Comparison of ENCODE assay signal across 9 cellular contexts in the genomic region with DNA sequence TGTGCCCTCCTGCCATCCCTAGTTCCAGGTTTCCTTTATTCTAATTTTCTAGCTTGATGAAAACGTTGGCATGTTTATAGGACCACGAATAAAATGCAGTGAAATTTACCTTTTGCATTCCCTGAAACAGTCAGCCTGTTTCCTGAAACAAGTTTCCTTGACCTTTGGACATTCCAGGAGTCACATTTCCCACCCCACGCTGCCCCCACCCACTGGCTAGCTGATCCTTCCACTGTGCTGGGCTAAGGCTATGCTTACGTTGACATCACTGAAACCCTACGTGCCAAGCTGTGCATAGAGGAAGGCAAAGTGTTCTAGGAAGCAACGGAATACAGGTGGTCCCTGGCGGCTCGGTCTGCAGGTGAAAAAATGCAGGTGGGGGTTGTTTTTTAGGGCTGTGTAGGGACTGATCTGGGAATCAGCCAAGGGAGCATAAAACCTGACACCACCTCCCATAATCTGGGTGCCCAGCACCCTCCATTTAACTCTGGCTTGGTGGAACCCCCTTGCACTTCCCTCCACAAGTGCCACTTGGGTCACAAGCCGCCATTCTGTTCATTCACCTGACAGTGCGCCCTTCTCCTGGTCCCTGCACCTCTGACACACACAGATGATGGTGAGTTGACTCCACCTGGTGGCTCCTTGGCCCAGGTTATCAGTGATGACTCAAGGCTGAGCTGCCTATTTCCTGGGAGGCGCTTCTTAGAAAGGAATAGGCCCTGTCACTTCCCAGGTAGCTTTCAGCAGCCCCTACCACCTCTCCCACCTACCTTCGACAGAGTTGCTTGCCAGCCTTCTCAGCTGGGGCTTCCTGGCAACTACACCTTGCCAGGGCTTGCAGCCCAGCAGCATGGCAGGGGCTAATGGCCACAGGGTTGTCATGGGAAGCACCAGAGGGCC.
A peak's percentile ranks its signal among the peaks of the same experiment; 100 is the strongest.
DNase-seq lines count a peak whose midpoint lies in the region; ATAC-seq and TF ChIP-seq lines count a peak whose summit lies in the region.
"Had no signal": no experiment of that assay in that cellular context is flagged by ENCODE, and none has a peak within 500 bp of the region (broad histone marks: within the 10 kb centered on the region; RNA-seq: fewer than 3 reads in every experiment).

No MANE protein-coding gene starts in this region.

- H3K27me3 Mint-ChIP-seq in activated CD8-positive, alpha-beta memory T cell treated with anti-CD3 and anti-CD28 coated beads, Interleukin-2, amount 10 ng/mL, durations not matched to agents 7 days and 5 days = no peaks in the 10 kb centered on the region
- H3K27me3 Mint-ChIP-seq: activated naive CD8-positive, alpha-beta T cell had no signal

- CTCF ChIA-PET in activated CD8-positive, alpha-beta memory T cell treated with anti-CD3 and anti-CD28 coated beads, Interleukin-2, amount 10 ng/mL, durations not matched to agents 7 days and 5 days (lab: Charles Lee) = interaction anchor here (0.7 to 1.4 kb wide), 5 partner anchors 92 to 295 kb away, joined by 3 to 5 read pairs (median 3); no protein-coding TSS in a partner anchor
- CTCF ChIA-PET in SK-N-SH (lab: Yijun Ruan, JAX) = interaction anchor here (0.7 to 1.3 kb wide), 4 partner anchors 9 to 170 kb away, joined by 3 to 4 read pairs (median 4); no protein-coding TSS in a partner anchor

- H3K79me2 ChIP-seq in SK-N-SH (ENCODE audit: insufficient read depth) = no peaks in the 10 kb centered on the region

- no peak overlapping the region for H3K27ac Mint-ChIP-seq in activated CD8-positive, alpha-beta memory T cell treated with anti-CD3 and anti-CD28 coated beads, Interleukin-2, amount 10 ng/mL, durations not matched to agents 7 days and 5 days
- H3K27ac Mint-ChIP-seq: activated naive CD8-positive, alpha-beta T cell had no signal

- no peak overlapping the region for H3K4me3 Mint-ChIP-seq in activated CD8-positive, alpha-beta memory T cell treated with anti-CD3 and anti-CD28 coated beads, Interleukin-2, amount 10 ng/mL, durations not matched to agents 7 days and 5 days
- H3K4me3 Mint-ChIP-seq: activated naive CD8-positive, alpha-beta T cell had no signal

- H3K4me1 Mint-ChIP-seq in activated CD8-positive, alpha-beta memory T cell treated with anti-CD3 and anti-CD28 coated beads, Interleukin-2, amount 10 ng/mL, durations not matched to agents 7 days and 5 days = peaks cover 6% of the 10 kb centered on the region

- 51% methylated on average over 11 of the region's 12 CpGs for WGBS in SK-N-SH (ENCODE audit: low lambda C conversion rate)

- no peak for TF ChIP-seq EP300 in SK-N-SH (IDR thresholded peaks at IDR 0.05; ENCODE audit: borderline replicate concordance in 1 of 2, low read depth in 1 of 2, low read length in 1 of 2)

- POLR2A ChIA-PET in SK-N-SH (lab: Yijun Ruan, JAX) = no interaction called here

- H3K9me2 ChIP-seq in SK-N-SH = no peaks in the 10 kb centered on the region

- no peaks in the 10 kb centered on the region for H3K36me3 ChIP-seq in SK-N-SH (replicated peaks in 1 of 2; ENCODE audit: control insufficient read depth in 1 of 2, insufficient read depth in 2 of 2, low read length in 1 of 2)

- H3K4me3 ChIP-seq in SK-N-SH (ENCODE audit: low read depth in 2 of 2, low read length in 1 of 2) = no peak overlapping the region

- no peak overlapping the region for H3K4me2 ChIP-seq in SK-N-SH

- peak; percentile 28 for TF ChIP-seq CTCF in SK-N-SH (IDR thresholded peaks at IDR 0.05)

- peaks cover 3% of the 10 kb centered on the region for H3K9me3 Mint-ChIP-seq in activated CD8-positive, alpha-beta memory T cell treated with anti-CD3 and anti-CD28 coated beads, Interleukin-2, amount 10 ng/mL, durations not matched to agents 7 days and 5 days (ENCODE audit: low read depth)

- no peak overlapping the region for H3K9ac ChIP-seq in SK-N-SH

- TF ChIP-seq RAD21 in SK-N-SH (IDR thresholded peaks at IDR 0.05; ENCODE audit: low read length) = peak; percentile 61

- H3K9me3 ChIP-seq in SK-N-SH = no peaks in the 10 kb centered on the region

- H3K27me3 ChIP-seq in SK-N-SH (ENCODE audit: insufficient read depth) = no peaks in the 10 kb centered on the region

- H3K27ac ChIP-seq in SK-N-SH (ENCODE audit: low read depth in 2 of 2, low read length in 1 of 2) = no peak overlapping the region

- no peaks in the 10 kb centered on the region for H3F3A ChIP-seq in SK-N-SH (replicated peaks; ENCODE audit: insufficient read depth)

- DNase-seq in activated CD8-positive, alpha-beta memory T cell treated with anti-CD3 and anti-CD28 coated beads, Interleukin-2, amount 10 ng/mL, durations not matched to agents 7 days and 5 days = peak; percentile 57
- DNase-seq in activated CD8-positive, alpha-beta memory T cell treated with anti-CD3 and anti-CD28 coated beads for 24 hours = no peak
- no peak for DNase-seq in SK-N-SH
- DNase-seq in iPS-NIHi7 (ENCODE audit: extremely low spot score) = peak; percentile 85
- DNase-seq in middle frontal gyrus (ENCODE audit: extremely low spot score, low spot score) = no peak

- H3K4me1 ChIP-seq in SK-N-SH (ENCODE audit: control insufficient read depth in 1 of 2, insufficient read depth in 2 of 2, low read depth in 1 of 2, low read length in 1 of 2) = peaks cover 0 to 5% of the 10 kb centered on the region in 2 experiments; a peak in 1 of 4 replicates

- peak; percentile 72 for ATAC-seq in activated CD8-positive, alpha-beta memory T cell treated with anti-CD3 and anti-CD28 coated beads, Interleukin-2, amount 10 ng/mL, durations not matched to agents 7 days and 5 days
- peak; percentile 42 for ATAC-seq in HG03060 (IDR thresholded peaks at IDR 0.05; ENCODE audit: low read depth, unreplicated experiment)
- no peak for ATAC-seq in HG02970 (IDR thresholded peaks at IDR 0.05; ENCODE audit: low FRiP score, unreplicated experiment)
- no peak for ATAC-seq in HG03378 (IDR thresholded peaks at IDR 0.05; ENCODE audit: unreplicated experiment)

- no peak overlapping the region for H2AFZ ChIP-seq in SK-N-SH (ENCODE audit: low read depth)

- H3K36me3 Mint-ChIP-seq in activated CD8-positive, alpha-beta memory T cell treated with anti-CD3 and anti-CD28 coated beads, Interleukin-2, amount 10 ng/mL, durations not matched to agents 7 days and 5 days = no peaks in the 10 kb centered on the region
- H3K36me3 Mint-ChIP-seq: activated naive CD8-positive, alpha-beta T cell had no signal

- H4K20me1 ChIP-seq in SK-N-SH (ENCODE audit: insufficient read depth) = no peaks in the 10 kb centered on the region

TF ChIP-seq in SK-N-SH, 30 proteins besides CTCF, POLR2A, EP300 and RAD21:
- TF ChIP-seq FOSL2 (IDR thresholded peaks at IDR 0.05; ENCODE audit: borderline replicate concordance, low read depth) (peak; percentile 8; the same call in 1 of the 2 replicates), SMC3 (IDR thresholded peaks at IDR 0.05; ENCODE audit: low read depth, low read length) (peak; percentile 52), GABPA (IDR thresholded peaks at IDR 0.05; ENCODE audit: low read depth) (no peak), USF2 (IDR thresholded peaks at IDR 0.05; ENCODE audit: borderline replicate concordance, low read depth, low read length) (no peak), SIN3A (IDR thresholded peaks at IDR 0.05; ENCODE audit: borderline replicate concordance, low read depth, low read length) (no peak), IRF3 (IDR thresholded peaks at IDR 0.05; ENCODE audit: low read depth, low read length) (no peak)

Comparison
In these comparisons a context has a peak if more than half of its experiments do, and no peak if none do; other contexts are left out.
1. DNase-seq: peak in activated CD8-positive, alpha-beta memory T cell treated with anti-CD3 and anti-CD28 coated beads, Interleukin-2, amount 10 ng/mL, durations not matched to agents 7 days and 5 days (single experiment) and iPS-NIHi7 (single experiment); none in activated CD8-positive, alpha-beta memory T cell treated with anti-CD3 and anti-CD28 coated beads for 24 hours (single experiment), SK-N-SH (single experiment) and middle frontal gyrus (single experiment).
2. ATAC-seq: peak in activated CD8-positive, alpha-beta memory T cell treated with anti-CD3 and anti-CD28 coated beads, Interleukin-2, amount 10 ng/mL, durations not matched to agents 7 days and 5 days (single experiment) and HG03060 (single experiment); none in HG02970 (single experiment) and HG03378 (single experiment).